ENCODE assay signal across 13 cellular contexts in the genomic region with DNA sequence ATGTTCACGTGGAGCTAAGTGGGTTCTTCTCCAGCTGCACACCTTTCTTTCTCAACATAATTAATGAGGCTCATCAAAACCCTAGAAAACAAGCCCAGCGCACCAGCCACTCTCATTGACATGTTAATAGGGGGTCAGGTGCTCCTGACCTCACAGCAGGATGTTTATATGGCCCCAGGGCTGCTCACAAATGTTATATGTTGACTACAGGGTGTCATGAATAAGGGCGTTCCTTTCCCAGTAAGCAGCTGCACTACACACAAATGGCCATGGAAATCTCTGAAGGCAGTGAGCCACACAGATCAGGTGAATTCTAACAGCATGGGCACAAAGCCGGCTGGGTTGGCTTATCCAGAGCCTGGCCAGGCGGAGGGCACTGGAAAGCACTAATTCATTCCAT.
DNase-seq lines count a peak whose midpoint lies in the region; ATAC-seq, FAIRE-seq and TF ChIP-seq lines count a peak whose summit lies in the region.
"Had no signal": no experiment of that assay in that cellular context is flagged by ENCODE, and none has a peak within 500 bp of the region (broad histone marks: within the 10 kb centered on the region; RNA-seq: fewer than 3 reads in every experiment).

No MANE protein-coding gene starts in this region.

- H2BK15ac ChIP-seq in mesendoderm (replicated peaks; ENCODE audit: low read depth), result no peak overlapping the region

- no peaks in the 10 kb centered on the region for H3K27me3 ChIP-seq in GM23338 (ENCODE audit: insufficient read depth)
- H3K27me3 ChIP-seq in NT2/D1 (ENCODE audit: insufficient read depth, insufficient read length), result no peaks in the 10 kb centered on the region
- H3K27me3 ChIP-seq in mesendoderm (ENCODE audit: insufficient read depth, low read length, poor library complexity), result no peaks in the 10 kb centered on the region
- H3K27me3 ChIP-seq: upper lobe of right lung had no signal

- H3K27me3 Mint-ChIP-seq in GM23338 (ENCODE audit: insufficient read depth, low read depth, poor library complexity), result peaks cover 2% of the 10 kb centered on the region
- H3K27me3 Mint-ChIP-seq: activated T-cell treated with anti-CD3 and anti-CD28 coated beads, Interleukin-2, amount 50 U/mL, for 24 hours had no signal

- H2BK5ac ChIP-seq in mesendoderm (ENCODE audit: low read length), result no peak overlapping the region

- H2AFZ ChIP-seq in GM23338, result no peak overlapping the region

- H3K4me1 Mint-ChIP-seq in GM23338, result peaks cover 38% of the 10 kb centered on the region

- no peak overlapping the region for H2BK120ac ChIP-seq in mesendoderm (ENCODE audit: low read depth, low read length)

- H3K56ac ChIP-seq in mesendoderm (ENCODE audit: low read length), result no peak overlapping the region

- peaks cover 3% of the 10 kb centered on the region; the same call in 1 of the 3 replicates for H3K36me3 Mint-ChIP-seq in GM23338 (ENCODE audit: low read depth)

- H3K79me2 ChIP-seq in GM23338 (replicated peaks; ENCODE audit: insufficient read depth) (no peaks in the 10 kb centered on the region), mesendoderm (ENCODE audit: control insufficient read depth, insufficient read depth, low read length) (no peaks in the 10 kb centered on the region)

- peak; percentile 81 for DNase-seq in GM23338 (ENCODE audit: low spot score)
- DNase-seq in NCI-H2081 (lab: John Stamatoyannopoulos, UW), result peak; percentile 92 to 98
- peak; percentile 76 for DNase-seq in NT2/D1 (ENCODE audit: low read depth, low spot score)
- peak; percentile 61 for DNase-seq in mesendoderm
- DNase-seq in epidermal melanocyte (ENCODE audit: insufficient read length, low spot score), result no peak
- no peak for DNase-seq in stimulated activated naive CD8-positive, alpha-beta T cell treated with anti-CD3 and anti-CD28 coated beads, Interleukin-15, Interleukin-2, amounts not matched to agents 100 U/mL and 50 U/mL, for 24 hours
- no peak for DNase-seq in stimulated activated naive CD4-positive, alpha-beta T cell (lab: John Stamatoyannopoulos, UW)
- no peak for DNase-seq in frontal cortex (ENCODE audit: low spot score in 2 of 2)
- DNase-seq: activated CD4-positive, CD25-positive, alpha-beta regulatory T cell; activated T-cell treated with anti-CD3 and anti-CD28 coated beads, Interleukin-2, amount 50 U/mL, for 24 hours; upper lobe of right lung had no signal

- 0 out of 3 replicates have a peak overlapping the region, but pooled peaks have one; percentile 13 for H3K4me3 Mint-ChIP-seq in GM23338
- H3K4me3 Mint-ChIP-seq: activated T-cell treated with anti-CD3 and anti-CD28 coated beads, Interleukin-2, amount 50 U/mL, for 24 hours had no signal

- peak; percentile 95 for ATAC-seq in GM23338
- no peak for ATAC-seq in stimulated activated naive CD8-positive, alpha-beta T cell treated with anti-CD3 and anti-CD28 coated beads, Interleukin-15, Interleukin-2, amounts not matched to agents 100 U/mL and 50 U/mL, for 24 hours
- ATAC-seq: upper lobe of right lung had no signal

- peaks cover 9% of the 10 kb centered on the region; the same call in 2 of the 3 replicates for H3K9me3 Mint-ChIP-seq in GM23338
- H3K9me3 Mint-ChIP-seq: activated T-cell treated with anti-CD3 and anti-CD28 coated beads, Interleukin-2, amount 50 U/mL, for 24 hours had no signal

- no peak overlapping the region for H4K8ac ChIP-seq in mesendoderm (ENCODE audit: low read depth, low read length)

- H3K27ac Mint-ChIP-seq in GM23338, result no peak overlapping the region
- H3K27ac Mint-ChIP-seq: activated T-cell treated with anti-CD3 and anti-CD28 coated beads, Interleukin-2, amount 50 U/mL, for 24 hours had no signal

- H3K9me3 ChIP-seq in NT2/D1 (ENCODE audit: insufficient read depth, low read length), result peaks cover 9% of the 10 kb centered on the region; the same call in 1 of the 2 replicates
- H3K9me3 ChIP-seq: upper lobe of right lung had no signal

- H4K5ac ChIP-seq in mesendoderm (ENCODE audit: low read length), result no peak overlapping the region

- no peak for FAIRE-seq in frontal cortex (lab: Jason Lieb, UNC)
- FAIRE-seq: astrocyte, G401.6 had no signal

- H2AK5ac ChIP-seq in mesendoderm (ENCODE audit: low read length), result no peak overlapping the region

- H3K18ac ChIP-seq in mesendoderm (ENCODE audit: low read length), result no peak overlapping the region

- H3K4me1 ChIP-seq in GM23338 (ENCODE audit: insufficient read depth), result peaks cover 27% of the 10 kb centered on the region
- H3K4me1 ChIP-seq in NT2/D1 (ENCODE audit: insufficient read depth, insufficient read length), result peaks cover 3% of the 10 kb centered on the region
- peaks cover 3% of the 10 kb centered on the region for H3K4me1 ChIP-seq in mesendoderm (ENCODE audit: control insufficient read depth, low read depth, low read length)

- H3K23ac ChIP-seq in mesendoderm (ENCODE audit: low read length), result no peak overlapping the region

- H3F3A ChIP-seq in GM23338 (replicated peaks; ENCODE audit: low read depth), result no peaks in the 10 kb centered on the region

- WGBS in mesendoderm (ENCODE audit: extremely low coverage, insufficient coverage, low lambda C conversion rate), result no CpG with 5 or more reads among the region's 5 CpGs

- no peaks in the 10 kb centered on the region for H3K79me1 ChIP-seq in mesendoderm (ENCODE audit: low read length)

- H3K4me2 ChIP-seq in GM23338 (peak overlapping the region; percentile 39), mesendoderm (ENCODE audit: low read length) (no peak overlapping the region)

- no peaks in the 10 kb centered on the region for H3K9me2 ChIP-seq in GM23338 (ENCODE audit: insufficient read depth)

- no peaks in the 10 kb centered on the region for H4K20me1 ChIP-seq in GM23338 (replicated peaks; ENCODE audit: insufficient read depth)

- H3K9ac ChIP-seq in NT2/D1 (ENCODE audit: insufficient read length, low read depth) (no peak overlapping the region), mesendoderm (ENCODE audit: low read length) (no peak overlapping the region)

- H3K4me3 ChIP-seq in GM23338 (no peak overlapping the region), NT2/D1 (ENCODE audit: insufficient read length, low read depth) (no peak overlapping the region), mesendoderm (ENCODE audit: low read length) (no peak overlapping the region)
- H3K4me3 ChIP-seq: upper lobe of right lung had no signal

- H3K4ac ChIP-seq in mesendoderm (ENCODE audit: low read depth, low read length), result no peak overlapping the region

- H3K36me3 ChIP-seq in GM23338 (ENCODE audit: insufficient read depth) (no peaks in the 10 kb centered on the region), NT2/D1 (ENCODE audit: insufficient read depth, insufficient read length, low read length) (no peaks in the 10 kb centered on the region), mesendoderm (ENCODE audit: control insufficient read depth, insufficient read depth, low read length) (no peaks in the 10 kb centered on the region)
- H3K36me3 ChIP-seq: upper lobe of right lung had no signal

- no peak for TF ChIP-seq CTCF in GM23338 (conservative IDR thresholded peaks at IDR 0.05; ENCODE audit: low read depth in 2 of 2)

- H3K27ac ChIP-seq in GM23338 (ENCODE audit: low read depth) (no peak overlapping the region), mesendoderm (ENCODE audit: low read depth, low read length) (no peak overlapping the region)
- H3K27ac ChIP-seq: upper lobe of right lung had no signal

TF ChIP-seq in GM23338, 12 proteins besides CTCF, POLR2A, EP300 and RAD21 (continues in another document):
- TF ChIP-seq ZNF331 (CRISPR knock-in tag; IDR thresholded peaks at IDR 0.05; ENCODE audit: low read depth) (no peak), CREB1 (CRISPR knock-in tag; IDR thresholded peaks at IDR 0.05; ENCODE audit: low read depth) (peak; percentile 42; the same call in 1 of the 2 replicates)

Comparison
In these comparisons a context has a peak if more than half of its experiments do, and no peak if none do; other contexts are left out.
1. DNase-seq: peak in GM23338 (single experiment), NCI-H2081 (2 of 2), NT2/D1 (single experiment) and mesendoderm (single experiment); none in epidermal melanocyte (single experiment), stimulated activated naive CD8-positive, alpha-beta T cell treated with anti-CD3 and anti-CD28 coated beads, Interleukin-15, Interleukin-2, amounts not matched to agents 100 U/mL and 50 U/mL, for 24 hours (single experiment), stimulated activated naive CD4-positive, alpha-beta T cell (0 of 6) and frontal cortex (0 of 2).